ENCODE assay signal across 1 cellular context in the genomic region with DNA sequence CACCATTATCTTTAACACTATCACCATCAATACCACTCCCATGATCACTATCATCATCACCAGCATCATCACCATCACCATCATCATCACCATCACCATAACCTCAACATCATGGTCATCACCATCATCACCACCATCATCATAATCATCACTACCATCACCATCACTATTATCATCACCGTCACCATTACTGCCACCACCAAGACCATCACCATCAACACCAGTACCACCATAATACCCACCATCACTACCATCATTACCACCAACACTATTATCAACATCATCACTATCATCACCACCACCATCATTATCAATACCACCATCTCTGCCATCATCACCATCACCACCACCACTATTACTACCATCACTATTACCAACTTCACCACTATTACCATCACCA.
TF ChIP-seq lines count a peak whose summit lies in the region.

No MANE protein-coding gene starts in this region.

TF ChIP-seq in HEK293, 187 proteins besides CTCF, POLR2A, EP300 and RAD21 (continued from another document):
- TF ChIP-seq ZNF514 (tag by site-specific recombination; IDR thresholded peaks at IDR 0.05), result 0 out of 2 replicates have a peak, but pooled peaks have one; percentile 4
- TF ChIP-seq, protein P1, sequence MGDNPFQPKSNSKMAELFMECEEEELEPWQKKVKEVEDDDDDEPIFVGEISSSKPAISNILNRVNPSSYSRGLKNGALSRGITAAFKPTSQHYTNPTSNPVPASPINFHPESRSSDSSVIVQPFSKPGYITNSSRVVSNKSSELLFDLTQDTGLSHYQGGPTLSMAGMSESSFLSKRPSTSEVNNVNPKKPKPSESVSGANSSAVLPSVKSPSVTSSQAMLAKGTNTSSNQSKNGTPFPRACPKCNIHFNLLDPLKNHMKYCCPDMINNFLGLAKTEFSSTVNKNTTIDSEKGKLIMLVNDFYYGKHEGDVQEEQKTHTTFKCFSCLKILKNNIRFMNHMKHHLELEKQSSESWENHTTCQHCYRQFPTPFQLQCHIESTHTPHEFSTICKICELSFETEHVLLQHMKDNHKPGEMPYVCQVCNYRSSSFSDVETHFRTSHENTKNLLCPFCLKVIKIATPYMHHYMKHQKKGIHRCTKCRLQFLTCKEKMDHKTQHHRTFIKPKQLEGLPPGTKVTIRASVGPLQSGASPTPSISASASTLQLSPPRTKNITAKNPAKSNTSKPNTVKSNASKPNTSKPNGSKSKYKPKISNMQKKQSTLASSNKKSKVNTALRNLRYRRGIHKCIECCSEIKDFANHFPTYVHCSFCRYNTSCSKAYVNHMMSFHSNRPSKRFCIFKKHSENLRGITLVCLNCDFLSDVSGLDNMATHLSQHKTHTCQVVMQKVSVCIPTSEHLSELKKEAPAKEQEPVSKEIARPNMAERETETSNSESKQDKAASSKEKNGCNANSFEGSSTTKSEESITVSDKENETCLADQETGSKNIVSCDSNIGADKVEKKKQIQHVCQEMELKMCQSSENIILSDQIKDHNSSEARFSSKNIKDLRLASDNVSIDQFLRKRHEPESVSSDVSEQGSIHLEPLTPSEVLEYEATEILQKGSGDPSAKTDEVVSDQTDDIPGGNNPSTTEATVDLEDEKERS (tag by site-specific recombination; IDR thresholded peaks at IDR 0.05), result no peak
- TF ChIP-seq ZNF366 (tag by site-specific recombination; conservative IDR thresholded peaks at IDR 0.05), result no peak
- TF ChIP-seq, protein P2, sequence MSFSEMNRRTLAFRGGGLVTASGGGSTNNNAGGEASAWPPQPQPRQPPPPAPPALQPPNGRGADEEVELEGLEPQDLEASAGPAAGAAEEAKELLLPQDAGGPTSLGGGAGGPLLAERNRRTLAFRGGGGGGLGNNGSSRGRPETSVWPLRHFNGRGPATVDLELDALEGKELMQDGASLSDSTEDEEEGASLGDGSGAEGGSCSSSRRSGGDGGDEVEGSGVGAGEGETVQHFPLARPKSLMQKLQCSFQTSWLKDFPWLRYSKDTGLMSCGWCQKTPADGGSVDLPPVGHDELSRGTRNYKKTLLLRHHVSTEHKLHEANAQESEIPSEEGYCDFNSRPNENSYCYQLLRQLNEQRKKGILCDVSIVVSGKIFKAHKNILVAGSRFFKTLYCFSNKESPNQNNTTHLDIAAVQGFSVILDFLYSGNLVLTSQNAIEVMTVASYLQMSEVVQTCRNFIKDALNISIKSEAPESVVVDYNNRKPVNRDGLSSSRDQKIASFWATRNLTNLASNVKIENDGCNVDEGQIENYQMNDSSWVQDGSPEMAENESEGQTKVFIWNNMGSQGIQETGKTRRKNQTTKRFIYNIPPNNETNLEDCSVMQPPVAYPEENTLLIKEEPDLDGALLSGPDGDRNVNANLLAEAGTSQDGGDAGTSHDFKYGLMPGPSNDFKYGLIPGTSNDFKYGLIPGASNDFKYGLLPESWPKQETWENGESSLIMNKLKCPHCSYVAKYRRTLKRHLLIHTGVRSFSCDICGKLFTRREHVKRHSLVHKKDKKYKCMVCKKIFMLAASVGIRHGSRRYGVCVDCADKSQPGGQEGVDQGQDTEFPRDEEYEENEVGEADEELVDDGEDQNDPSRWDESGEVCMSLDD (tag by site-specific recombination; IDR thresholded peaks at IDR 0.05), result no peak
- no peak for TF ChIP-seq ZNF660 (tag by site-specific recombination; IDR thresholded peaks at IDR 0.05)
- no peak for TF ChIP-seq ZNF830 (tag by site-specific recombination; IDR thresholded peaks at IDR 0.05; ENCODE audit: low read depth)
TF ChIP-seq in HEK293: peak in this region for 1.
